ENCODE assay signal across 23 cellular contexts in the genomic region with DNA sequence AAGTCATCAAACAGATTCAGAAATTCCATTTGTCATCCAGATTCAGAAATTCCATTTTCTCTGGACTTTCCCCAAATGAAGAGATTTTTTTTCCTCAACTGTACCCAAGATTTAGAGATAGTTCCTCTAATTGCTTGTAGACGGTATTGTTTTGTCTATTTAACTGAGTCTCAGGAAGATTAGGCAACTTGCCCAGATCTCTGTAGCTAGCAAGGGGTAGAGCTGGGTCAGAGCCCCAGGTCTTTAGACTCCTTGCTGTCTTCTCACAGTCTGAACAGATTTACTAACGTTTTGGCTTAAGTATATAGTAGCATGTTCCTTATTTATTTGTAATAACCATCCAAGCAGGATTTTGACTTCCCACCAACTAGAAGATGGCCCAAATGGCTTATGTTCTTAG.
"Had no signal": no experiment of that assay in that cellular context is flagged by ENCODE, and none has a peak within 500 bp of the region (broad histone marks: within the 10 kb centered on the region; RNA-seq: fewer than 3 reads in every experiment).

No MANE protein-coding gene starts in this region.

- H3K9me3 ChIP-seq: esophagus squamous epithelium, gastroesophageal sphincter, upper lobe of left lung had no signal

- H3K36me3 Mint-ChIP-seq: natural killer cell had no signal

- H3K27ac Mint-ChIP-seq: activated naive CD8-positive, alpha-beta T cell; activated T-cell treated with anti-CD3 and anti-CD28 coated beads, Interleukin-2, amount 50 U/mL, for 24 hours; activated T-helper 2 cell treated with anti-CD3 and anti-CD28 coated beads, Interferon-gamma antibody, Interleukin-2, Interleukin-4, amounts not matched to agents 10 μg/mL and 5 μg/mL and 100 μg/mL, durations not matched to agents 14 hours and 24 hours and 36 hours; endodermal cell; natural killer cell; progenitor cell of endocrine pancreas; stimulated activated naive B cell treated with anti-CD40 and anti-IgM and Interleukin-4, amounts not matched to agents 10 μg/mL and 1 μg/mL and 100 μg/mL, for 72 hours; T-helper 2 cell treated with Interferon-gamma antibody and Interleukin-4, amounts not matched to agents 5 μg/mL and 100 μg/mL, for 36 hours had no signal

- H3K27me3 ChIP-seq: esophagus squamous epithelium, gastroesophageal sphincter, upper lobe of left lung had no signal

- ATAC-seq: gastroesophageal sphincter, left ventricle myocardium superior, natural killer cell had no signal

- H3K4me1 ChIP-seq: esophagus squamous epithelium, gastroesophageal sphincter, upper lobe of left lung had no signal

- H3K27ac ChIP-seq: esophagus squamous epithelium, gastroesophageal sphincter, upper lobe of left lung had no signal

- H3K9me3 Mint-ChIP-seq: activated T-cell treated with anti-CD3 and anti-CD28 coated beads, Interleukin-2, amount 50 U/mL, for 24 hours; activated T-helper 2 cell treated with anti-CD3 and anti-CD28 coated beads, Interferon-gamma antibody, Interleukin-2, Interleukin-4, amounts not matched to agents 10 μg/mL and 5 μg/mL and 100 μg/mL, durations not matched to agents 14 hours and 24 hours and 36 hours; natural killer cell; T-helper 2 cell treated with Interferon-gamma antibody and Interleukin-4, amounts not matched to agents 5 μg/mL and 100 μg/mL, for 36 hours had no signal

- H3K4me1 Mint-ChIP-seq: natural killer cell had no signal

- H3K4me3 Mint-ChIP-seq: activated naive CD8-positive, alpha-beta T cell; activated T-cell treated with anti-CD3 and anti-CD28 coated beads, Interleukin-2, amount 50 U/mL, for 24 hours; endodermal cell; natural killer cell; stimulated activated naive B cell treated with anti-CD40 and anti-IgM and Interleukin-4, amounts not matched to agents 10 μg/mL and 1 μg/mL and 100 μg/mL, for 72 hours; T-helper 2 cell treated with Interferon-gamma antibody and Interleukin-4, amounts not matched to agents 5 μg/mL and 100 μg/mL, for 36 hours had no signal

- DNase-seq: activated CD8-positive, alpha-beta memory T cell treated with anti-CD3 and anti-CD28 coated beads, Interleukin-2, amount 50 U/mL, for 4 hours; activated naive CD4-positive, alpha-beta T cell; activated T-cell treated with anti-CD3 and anti-CD28 coated beads, Interleukin-2, amount 50 U/mL, for 24 hours; cerebellar nuclear complex; cortex of kidney; endodermal cell; esophagus squamous epithelium; head of caudate nucleus; hypothalamus; left ventricle myocardium superior; midbrain; natural killer cell; retina; stimulated activated CD4-positive, alpha-beta T cell treated with anti-CD3 and anti-CD28 coated beads, Interleukin-2, amount 100 ng/mL, for 48 hours; stimulated activated CD8-positive, alpha-beta memory T cell treated with anti-CD3 and anti-CD28 coated beads, Interleukin-4, amount 100 ng/mL, for 48 hours; stimulated activated naive B cell treated with anti-CD40 and anti-IgM and Interleukin-4, amounts not matched to agents 10 μg/mL and 1 μg/mL and 100 μg/mL, for 72 hours; upper lobe of left lung; WERI-Rb-1 had no signal

- H3K27me3 Mint-ChIP-seq: progenitor cell of endocrine pancreas; stimulated activated naive B cell treated with anti-CD40 and anti-IgM and Interleukin-4, amounts not matched to agents 10 μg/mL and 1 μg/mL and 100 μg/mL, for 72 hours had no signal

- H3K4me3 ChIP-seq: esophagus squamous epithelium, gastroesophageal sphincter, upper lobe of left lung had no signal
